9 cellular contexts compared by ENCODE assay signal in genomic region chr17:78779848-78780247, GRCh38. TPM values are rescaled to one million over a fixed set of nuclear protein-coding genes. Genes with fewer than 3 reads are reported as not detected.
A peak's percentile ranks its signal among the peaks of the same experiment; 100 is the strongest.
DNase-seq lines count a peak whose midpoint lies in the region; ATAC-seq, FAIRE-seq and TF ChIP-seq lines count a peak whose summit lies in the region.
"Had no signal": no experiment of that assay in that cellular context is flagged by ENCODE, and none has a peak within 500 bp of the region (broad histone marks: within the 10 kb centered on the region; RNA-seq: fewer than 3 reads in every experiment).

No MANE protein-coding gene starts in this region.

- no peaks in the 10 kb centered on the region for H3K9me3 Mint-ChIP-seq in activated T-cell treated with anti-CD3 and anti-CD28 coated beads, Interleukin-2, amount 50 U/mL, for 24 hours

- no peak for TF ChIP-seq RAD21 in HepG2 (CRISPR knock-in tag; IDR thresholded peaks at IDR 0.05)

- H4K20me1 ChIP-seq in HepG2 (ENCODE audit: insufficient read depth, low read length): peaks cover 20% of the 10 kb centered on the region

- H3K27me3 ChIP-seq in HepG2 (ENCODE audit: control insufficient read depth in 1 of 2, insufficient read depth in 2 of 2, low read length in 2 of 2): no peaks in the 10 kb centered on the region; a peak in 1 of 5 replicates
- H3K27me3 ChIP-seq in vagina: no peaks in the 10 kb centered on the region

- peak overlapping the region; percentile 43 for H3K27ac ChIP-seq in HepG2 (ENCODE audit: extremely low read length, insufficient read depth, low read length)
- peak overlapping the region; percentile 95 for H3K27ac ChIP-seq in vagina

- intact Hi-C loops in HepG2 (cut with micrococcal nuclease; ENCODE audit: unreplicated experiment): loop anchor here (5.0 kb wide), 1 partner anchor 33 kb away; no protein-coding TSS in a partner anchor
- intact Hi-C loops in vagina (cut with DNase I): no loop called here

- no peaks in the 10 kb centered on the region for H3K27me3 Mint-ChIP-seq in activated T-cell treated with anti-CD3 and anti-CD28 coated beads, Interleukin-2, amount 50 U/mL, for 24 hours

- 59% methylated on average over 3 of the region's 3 CpGs for WGBS in HepG2 (ENCODE audit: low lambda C conversion rate)

- H3K4me3 ChIP-seq in HepG2 (replicated peaks in 1 of 3; ENCODE audit: insufficient read depth in 1 of 3, low read depth in 2 of 3, low read length in 3 of 3) (peak overlapping the region in 1 of 3 experiments; percentile 98; a peak in 2 of 6 replicates), vagina (peak overlapping the region; percentile 22 to 69)

- H3K9ac ChIP-seq in HepG2 (ENCODE audit: insufficient read depth, low read depth, low read length): peak overlapping the region; percentile 8; the same call in 1 of the 2 replicates

- ATAC-seq in HepG2: no peak
- ATAC-seq in GM21367 (IDR thresholded peaks at IDR 0.05; ENCODE audit: unreplicated experiment): no peak

- peak in 2 of 3 donors; percentile 29 to 43 for DNase-seq in stimulated activated CD4-positive, alpha-beta T cell treated with anti-CD3 and anti-CD28 coated beads, TNF-alpha, amount 100 ng/mL, for 1 hour (ENCODE audit: low read depth in 3 of 3, low spot score in 1 of 3)
- DNase-seq in stimulated activated CD4-positive, alpha-beta T cell treated with anti-CD3 and anti-CD28 coated beads, Interleukin-1b, Interleukin-23, amount 100 ng/mL, for 48 hours: no peak
- peak; percentile 63 for DNase-seq in activated T-cell treated with anti-CD3 and anti-CD28 coated beads, Interleukin-2, amount 50 U/mL, for 24 hours
- DNase-seq in HepG2 (ENCODE audit: low spot score) (no peak), vagina (ENCODE audit: extremely low spot score in 2 of 2) (no peak), NCI-H2196 (lab: John Stamatoyannopoulos, UW; ENCODE audit: unreplicated experiment) (no peak)
- DNase-seq in NK-92 treated with Interleukin-12 subunit alpha and Interleukin-12 subunit beta, amount 100 ng/mL, for 24 hours (lab: John Stamatoyannopoulos, UW): no peak

- peaks cover 53% of the 10 kb centered on the region for H3K79me2 ChIP-seq in HepG2 (ENCODE audit: insufficient read depth, low read length)

- in situ Hi-C loops in HepG2 (cut with HindIII; ENCODE audit: extremely low pct_ligation_motif_present, low pct_unique_long_range_greater_than_20kb): no loop called here

- no peak for TF ChIP-seq CTCF in HepG2 (CRISPR knock-in tag; IDR thresholded peaks at IDR 0.05)
- TF ChIP-seq CTCF in vagina (IDR thresholded peaks at IDR 0.05): no peak

- POLR2A ChIA-PET in HepG2 (lab: Yijun Ruan, JAX): interaction anchor here (0.9 kb wide), 1 partner anchor 33 kb away, joined by 3 read pairs; no protein-coding TSS in a partner anchor

- H3K36me3 Mint-ChIP-seq in activated T-cell treated with anti-CD3 and anti-CD28 coated beads, Interleukin-2, amount 50 U/mL, for 24 hours (ENCODE audit: low read depth): peaks cover 28% of the 10 kb centered on the region

- H3K36me3 ChIP-seq in HepG2 (replicated peaks in 1 of 2; ENCODE audit: control insufficient read depth in 1 of 2, insufficient read depth in 2 of 2, low read length in 2 of 2) (no peaks in the 10 kb centered on the region), vagina (no peaks in the 10 kb centered on the region)

- H3K4me1 Mint-ChIP-seq in activated T-cell treated with anti-CD3 and anti-CD28 coated beads, Interleukin-2, amount 50 U/mL, for 24 hours (ENCODE audit: low read depth): peaks cover 55% of the 10 kb centered on the region

- TF ChIP-seq EP300 in HepG2 (IDR thresholded peaks at IDR 0.05; ENCODE audit: low read depth in 2 of 2, low read length in 2 of 2) (no peak), HepG2 (CRISPR knock-in tag; IDR thresholded peaks at IDR 0.05; ENCODE audit: borderline replicate concordance) (no peak)

- H3K4me3 Mint-ChIP-seq in activated T-cell treated with anti-CD3 and anti-CD28 coated beads, Interleukin-2, amount 50 U/mL, for 24 hours: peak overlapping the region; percentile 83

- no peaks in the 10 kb centered on the region for H3K9me3 ChIP-seq in HepG2 (ENCODE audit: low read length)
- H3K9me3 ChIP-seq in vagina: no peaks in the 10 kb centered on the region

- H3K4me1 ChIP-seq in HepG2 (ENCODE audit: insufficient read depth, low read length) (peaks cover 53% of the 10 kb centered on the region), vagina (peaks cover 37% of the 10 kb centered on the region)

- TF ChIP-seq POLR2A in HepG2 (IDR thresholded peaks at IDR 0.05; ENCODE audit: insufficient read depth in 1 of 2, low read depth in 2 of 2, low read length in 2 of 2) (no peak), vagina (IDR thresholded peaks at IDR 0.05) (no peak)

- H3K4me2 ChIP-seq in HepG2 (ENCODE audit: low read depth, low read length): peak overlapping the region; percentile 81

- FAIRE-seq in HepG2 (lab: Jason Lieb, UNC): no peak
- FAIRE-seq: G401.6 had no signal

- H3K27ac Mint-ChIP-seq in activated T-cell treated with anti-CD3 and anti-CD28 coated beads, Interleukin-2, amount 50 U/mL, for 24 hours: peak overlapping the region; percentile 96

- BruUV-seq in HepG2 (replicated peaks; lab: Mats Ljungman, UMichigan): no TSS peak

- CTCF ChIA-PET in HepG2 (lab: Yijun Ruan, JAX; ENCODE audit: low intra/inter-chr PET ratio, low total read pairs): no interaction called here

- H2AFZ ChIP-seq in HepG2 (ENCODE audit: low read length): no peak overlapping the region

TF ChIP-seq in HepG2, 621 proteins besides CTCF, POLR2A, EP300 and RAD21 (continues in another document):
- no peak for TF ChIP-seq TFDP1 (CRISPR knock-in tag; IDR thresholded peaks at IDR 0.05; ENCODE audit: borderline replicate concordance)
- TF ChIP-seq ZNF460 (CRISPR knock-in tag; IDR thresholded peaks at IDR 0.05; ENCODE audit: borderline replicate concordance): no peak
- no peak for TF ChIP-seq STAG1 (CRISPR knock-in tag; IDR thresholded peaks at IDR 0.05)
- 0 out of 2 replicates have a peak, but pooled peaks have one; percentile 9 for TF ChIP-seq KAT8 (CRISPR knock-in tag; IDR thresholded peaks at IDR 0.05)
- TF ChIP-seq MEIS1 (CRISPR knock-in tag; IDR thresholded peaks at IDR 0.05; ENCODE audit: borderline replicate concordance): no peak
- 0 out of 2 replicates have a peak, but pooled peaks have one; percentile 16 for TF ChIP-seq ZNF580 (CRISPR knock-in tag; IDR thresholded peaks at IDR 0.05; ENCODE audit: borderline replicate concordance, low read depth)
- no peak for TF ChIP-seq USF2 (IDR thresholded peaks at IDR 0.05; ENCODE audit: low read depth, low read length)
- TF ChIP-seq USF2 (CRISPR knock-in tag; IDR thresholded peaks at IDR 0.05; ENCODE audit: borderline replicate concordance): no peak

RNA-seq across cellular contexts. Expression of gene CYTH1, which starts 2.2 kb away (rescaled TPM):
- total RNA-seq in HepG2 (2016; rRNA removed; fragmentation: Illumina TruSeq; extraction: Trizol) (20.1 and 21.3 TPM in 2 replicates), vagina (62.9 TPM)
- 4.6 and 4.8 TPM in 2 replicates for total RNA-seq in HepG2 (2016; cell fraction: cytosol; rRNA removed; fragmentation: Illumina TruSeq; extraction: Trizol; ENCODE audit: low read depth)
- 20.2 and 20.6 TPM in 2 replicates for total RNA-seq in HepG2 (2016; cell fraction: insoluble cytoplasmic fraction; rRNA removed; fragmentation: Illumina TruSeq; extraction: Trizol)
- total RNA-seq in HepG2 (2016; cell fraction: membrane; rRNA removed; fragmentation: Illumina TruSeq; extraction: Trizol): 12.9 and 13.2 TPM in 2 replicates
- 21.3 and 24.7 TPM in 2 replicates for total RNA-seq in HepG2 (2016; cell fraction: nucleus; rRNA removed; fragmentation: Illumina TruSeq; extraction: Trizol)
- 48.9 and 66.5 TPM in 2 replicates for polyA plus RNA-seq in HepG2 (2011; rRNA removed)
- polyA plus RNA-seq in HepG2 (2011; cell fraction: cytosol; rRNA removed): 36.2 and 36.3 TPM in 2 replicates
- polyA plus RNA-seq in HepG2 (2011; cell fraction: nucleus; rRNA removed): 233 and 263 TPM in 2 replicates
- 33.2 and 38.1 TPM in 2 replicates for polyA plus RNA-seq in HepG2 (2012)
- polyA plus RNA-seq in HepG2 (2016; cell fraction: cytosol; fragmentation: Illumina TruSeq; extraction: Trizol; ENCODE audit: low read depth): 2.0 TPM in 2 replicates
- 22.9 and 27.1 TPM in 2 replicates for polyA plus RNA-seq in HepG2 (2016; cell fraction: insoluble cytoplasmic fraction; fragmentation: Illumina TruSeq; extraction: Trizol; ENCODE audit: low read depth)
- polyA plus RNA-seq in HepG2 (2016; cell fraction: membrane; fragmentation: Illumina TruSeq; extraction: Trizol; ENCODE audit: low read depth): 7.5 and 8.2 TPM in 2 replicates
- polyA plus RNA-seq in HepG2 (2016; cell fraction: nucleus; fragmentation: Illumina TruSeq; extraction: Trizol; ENCODE audit: insufficient read depth, low read depth): 48.3 and 49.0 TPM in 2 replicates
- polyA minus RNA-seq in HepG2 (2011; rRNA and poly(A)+ RNA removed; ENCODE audit: low replicate concordance): 20.1 and 43.0 TPM in 2 replicates
- polyA minus RNA-seq in HepG2 (2011; cell fraction: cytosol; rRNA and poly(A)+ RNA removed): 16.4 and 17.8 TPM in 2 replicates
- polyA minus RNA-seq in HepG2 (2011; cell fraction: nucleus; rRNA and poly(A)+ RNA removed): 66.4 and 72.6 TPM in 2 replicates

Comparison
In these comparisons a context has a peak if more than half of its experiments do, and no peak if none do; other contexts are left out.
1. DNase-seq: peak in stimulated activated CD4-positive, alpha-beta T cell treated with anti-CD3 and anti-CD28 coated beads, TNF-alpha, amount 100 ng/mL, for 1 hour (2 of 3) and activated T-cell treated with anti-CD3 and anti-CD28 coated beads, Interleukin-2, amount 50 U/mL, for 24 hours (single experiment); none in stimulated activated CD4-positive, alpha-beta T cell treated with anti-CD3 and anti-CD28 coated beads, Interleukin-1b, Interleukin-23, amount 100 ng/mL, for 48 hours (single experiment), HepG2 (single experiment), vagina (0 of 2), NK-92 treated with Interleukin-12 subunit alpha and Interleukin-12 subunit beta, amount 100 ng/mL, for 24 hours (single experiment) and NCI-H2196 (single experiment).